ENCODE assay signal across 8 cellular contexts in the genomic region with DNA sequence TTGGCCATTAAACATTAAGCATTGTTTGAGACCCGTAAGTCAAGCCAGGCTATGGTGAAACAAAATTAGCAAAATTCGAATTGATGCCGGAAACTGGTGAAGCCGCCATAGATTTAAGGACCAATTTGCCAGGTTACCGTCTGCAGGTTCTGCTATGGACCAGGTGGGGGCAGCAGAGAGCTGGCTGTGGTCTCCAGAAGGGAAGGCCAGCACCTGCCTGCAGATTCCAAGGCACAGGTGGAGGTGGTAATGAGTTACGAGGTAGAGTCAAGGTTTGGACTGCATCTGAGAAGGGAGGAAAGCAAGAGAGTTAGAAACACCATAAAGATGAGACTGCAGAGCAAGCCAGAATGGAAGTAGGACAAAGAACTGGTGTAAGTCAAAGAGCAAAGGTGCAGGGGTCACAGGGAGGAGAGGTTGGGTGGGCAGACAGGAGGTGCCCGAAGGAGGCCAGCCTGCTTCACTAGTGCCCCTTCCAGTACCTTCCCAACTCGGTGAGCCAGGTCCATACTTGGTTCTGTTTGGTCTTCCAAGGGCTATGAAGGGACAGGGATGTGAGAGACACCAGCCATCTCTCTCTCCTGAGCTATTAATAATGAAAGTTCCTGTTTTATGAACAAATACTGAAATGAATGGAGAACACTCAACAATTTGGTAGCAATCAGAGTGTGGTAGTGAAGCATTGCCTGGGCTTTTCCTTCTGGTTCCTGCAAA.
DNase-seq lines count a peak whose midpoint lies in the region; ATAC-seq and TF ChIP-seq lines count a peak whose summit lies in the region.

No MANE protein-coding gene starts in this region.

- H3K27ac ChIP-seq in 22Rv1 (no peak overlapping the region), uterus (no peak overlapping the region)

- H3K4me3 ChIP-seq in uterus, result no peak overlapping the region

- H3K4me1 Mint-ChIP-seq in natural killer cell, result no peaks in the 10 kb centered on the region

- H3K27me3 Mint-ChIP-seq in natural killer cell (ENCODE audit: low read depth in 2 of 2), result peaks cover 0 to 3% of the 10 kb centered on the region in 2 donors

- no peaks in the 10 kb centered on the region for H3K4me1 ChIP-seq in uterus

- no peaks in the 10 kb centered on the region for H3K9me3 ChIP-seq in uterus

- peak; percentile 90 for ATAC-seq in HG02678 (IDR thresholded peaks at IDR 0.05; ENCODE audit: unreplicated experiment)
- ATAC-seq in natural killer cell, result peak; percentile 61 to 71 (median 69)

- no peaks in the 10 kb centered on the region for H3K36me3 Mint-ChIP-seq in natural killer cell

- H3K27ac Mint-ChIP-seq in natural killer cell, result no peak overlapping the region

- intact Hi-C loops in natural killer cell (cut with micrococcal nuclease), result loop anchor here (10.0 kb wide), 2 partner anchors 449 to 589 kb away; no protein-coding TSS in a partner anchor
- intact Hi-C loops in uterus (cut with DNase I; ENCODE audit: low total_unique reads), result no loop called here

- in situ Hi-C loops in GM13976 (cut with MboI; ENCODE audit: low sequenced_read_pairs, unreplicated experiment), result loop anchor here (25.0 kb wide), 1 partner anchor 436 kb away; no protein-coding TSS in a partner anchor

- no peak overlapping the region for H3K4me3 Mint-ChIP-seq in natural killer cell

- DNase-seq in GM13976 (ENCODE audit: low spot score) (peak; percentile 74), NCI-H146 (lab: John Stamatoyannopoulos, UW) (peak; percentile 69), natural killer cell (no peak), uterus (no peak)
- DNase-seq in activated CD4-positive, alpha-beta T cell treated with anti-CD3 and anti-CD28 coated beads for 48 hours, result peak; percentile 69
- DNase-seq in effector CD4-positive, alpha-beta T cell, result peak; percentile 34

- no peaks in the 10 kb centered on the region for H3K27me3 ChIP-seq in uterus

- TF ChIP-seq POLR2A in uterus (IDR thresholded peaks at IDR 0.05), result no peak

- H3K9me3 Mint-ChIP-seq in natural killer cell, result no peaks in the 10 kb centered on the region

- no peaks in the 10 kb centered on the region for H3K36me3 ChIP-seq in uterus

- TF ChIP-seq CTCF in 22Rv1 (IDR thresholded peaks at IDR 0.05) (peak; percentile 96), GM13976 (IDR thresholded peaks at IDR 0.05; ENCODE audit: borderline replicate concordance, control extremely low read depth, extremely low read depth, insufficient read depth, missing control alignments) (peak; percentile 91), natural killer cell (IDR thresholded peaks at IDR 0.05) (peak; percentile 60), uterus (IDR thresholded peaks at IDR 0.05) (peak; percentile 18 to 69 (median 50))

Comparison
In these comparisons a context has a peak if more than half of its experiments do, and no peak if none do; other contexts are left out.
1. DNase-seq: peak in GM13976 (single experiment), NCI-H146 (single experiment), activated CD4-positive, alpha-beta T cell treated with anti-CD3 and anti-CD28 coated beads for 48 hours (single experiment) and effector CD4-positive, alpha-beta T cell (single experiment); none in natural killer cell (single experiment) and uterus (0 of 2).
2. Peak in every context shown above with its lines, with median percentiles within 50 percentile points of each other: CTCF ChIP-seq.